In genomic region chr6:28657756-28658465, GRCh38 we compare ENCODE assay signal across 8 cellular contexts.
DNase-seq lines count a peak whose midpoint lies in the region; ATAC-seq and TF ChIP-seq lines count a peak whose summit lies in the region.

No MANE protein-coding gene starts in this region.

- H3K9ac ChIP-seq in trophoblast cell (ENCODE audit: low read length), result no peak overlapping the region

- no peak overlapping the region for H4K91ac ChIP-seq in trophoblast cell (ENCODE audit: low read depth, low read length)

- H3K4me3 Mint-ChIP-seq in activated naive CD4-positive, alpha-beta T cell treated with anti-CD3 and anti-CD28 coated beads, Interleukin-2, amount 50 U/mL, for 24 hours, result peak overlapping the region; percentile 78

- no peak overlapping the region for H3K4ac ChIP-seq in trophoblast cell (ENCODE audit: low read depth, low read length)

- H3K4me3 ChIP-seq in GM12865 (ENCODE audit: low read depth, low read length), result peak overlapping the region; percentile 59
- no peak overlapping the region for H3K4me3 ChIP-seq in trophoblast cell (ENCODE audit: low read depth, low read length)

- peaks cover 52% of the 10 kb centered on the region for H3K27me3 Mint-ChIP-seq in activated naive CD4-positive, alpha-beta T cell treated with anti-CD3 and anti-CD28 coated beads, Interleukin-2, amount 50 U/mL, for 24 hours

- WGBS in trophoblast cell (ENCODE audit: extremely low coverage, insufficient coverage, insufficient read length), result no CpG with 5 or more reads among the region's 27 CpGs

- peak overlapping the region; percentile 60 for H3K4me2 ChIP-seq in trophoblast cell (ENCODE audit: low read length)

- peaks cover 1% of the 10 kb centered on the region for H3K36me3 Mint-ChIP-seq in activated naive CD4-positive, alpha-beta T cell treated with anti-CD3 and anti-CD28 coated beads, Interleukin-2, amount 50 U/mL, for 24 hours

- H3K27me3 ChIP-seq in trophoblast cell (ENCODE audit: insufficient read depth, low read length), result no peaks in the 10 kb centered on the region

- peaks cover 3% of the 10 kb centered on the region in 2 experiments for H3K4me1 ChIP-seq in trophoblast cell (ENCODE audit: control insufficient read depth in 1 of 2, insufficient read depth in 2 of 2, low read length in 2 of 2)

- no peaks in the 10 kb centered on the region for H3K79me1 ChIP-seq in trophoblast cell (ENCODE audit: low read length)

- no peak overlapping the region for H2AFZ ChIP-seq in trophoblast cell (ENCODE audit: insufficient read depth, low read length, poor library complexity)

- peaks cover 23% of the 10 kb centered on the region for H3K4me1 Mint-ChIP-seq in activated naive CD4-positive, alpha-beta T cell treated with anti-CD3 and anti-CD28 coated beads, Interleukin-2, amount 50 U/mL, for 24 hours

- H3K23ac ChIP-seq in trophoblast cell (ENCODE audit: low read length), result no peak overlapping the region

- H2BK120ac ChIP-seq in trophoblast cell (ENCODE audit: insufficient read depth, low read length, poor library complexity), result no peak overlapping the region

- H2AK5ac ChIP-seq in trophoblast cell (ENCODE audit: low read length), result no peak overlapping the region

- no peak overlapping the region for H2BK5ac ChIP-seq in trophoblast cell (ENCODE audit: low read depth, low read length, poor library complexity)

- H4K8ac ChIP-seq in trophoblast cell (ENCODE audit: low read depth, low read length), result no peak overlapping the region

- H4K12ac ChIP-seq in trophoblast cell (ENCODE audit: low read depth, low read length), result no peak overlapping the region

- TF ChIP-seq CTCF in GM12865 (IDR thresholded peaks at IDR 0.05; ENCODE audit: insufficient read depth, low read depth, low read length, missing control alignments), result no peak

- peak overlapping the region; percentile 93 for H3K27ac Mint-ChIP-seq in activated naive CD4-positive, alpha-beta T cell treated with anti-CD3 and anti-CD28 coated beads, Interleukin-2, amount 50 U/mL, for 24 hours

- no peaks in the 10 kb centered on the region for H3K9me3 ChIP-seq in trophoblast cell (ENCODE audit: insufficient read depth, low read depth, low read length)

- H3K27ac ChIP-seq in trophoblast cell (ENCODE audit: low read depth, low read length), result no peak overlapping the region

- no peak overlapping the region for H2BK12ac ChIP-seq in trophoblast cell (ENCODE audit: low read length)

- H3K79me2 ChIP-seq in trophoblast cell (ENCODE audit: control insufficient read depth, insufficient read depth, low read length, poor library complexity), result no peaks in the 10 kb centered on the region

- no peaks in the 10 kb centered on the region for H3K36me3 ChIP-seq in trophoblast cell (ENCODE audit: control insufficient read depth in 1 of 2, insufficient read depth in 2 of 2, low read length in 2 of 2)

- H3K14ac ChIP-seq in trophoblast cell (ENCODE audit: low read length), result no peak overlapping the region

- no peak overlapping the region for H3K18ac ChIP-seq in trophoblast cell (ENCODE audit: low read length)

- DNase-seq in GM12865 (ENCODE audit: low read depth) (peak; percentile 78), HPDE6-E6E7 (ENCODE audit: extremely low spot score) (peak; percentile 75), RKO (ENCODE audit: low spot score) (peak; percentile 78), glomerular visceral epithelial cell (ENCODE audit: extremely low spot score) (peak; percentile 73), trophoblast cell (peak; percentile 38 to 80), OCI-M2 (lab: John Stamatoyannopoulos, UW; ENCODE audit: unreplicated experiment) (no peak)

- H3K9me3 Mint-ChIP-seq in activated naive CD4-positive, alpha-beta T cell treated with anti-CD3 and anti-CD28 coated beads, Interleukin-2, amount 50 U/mL, for 24 hours, result peaks cover 6% of the 10 kb centered on the region

- no peak for ATAC-seq in GM19324 (IDR thresholded peaks at IDR 0.05; ENCODE audit: low FRiP score, unreplicated experiment)
